1 cellular context compared by ENCODE assay signal in the genomic region with DNA sequence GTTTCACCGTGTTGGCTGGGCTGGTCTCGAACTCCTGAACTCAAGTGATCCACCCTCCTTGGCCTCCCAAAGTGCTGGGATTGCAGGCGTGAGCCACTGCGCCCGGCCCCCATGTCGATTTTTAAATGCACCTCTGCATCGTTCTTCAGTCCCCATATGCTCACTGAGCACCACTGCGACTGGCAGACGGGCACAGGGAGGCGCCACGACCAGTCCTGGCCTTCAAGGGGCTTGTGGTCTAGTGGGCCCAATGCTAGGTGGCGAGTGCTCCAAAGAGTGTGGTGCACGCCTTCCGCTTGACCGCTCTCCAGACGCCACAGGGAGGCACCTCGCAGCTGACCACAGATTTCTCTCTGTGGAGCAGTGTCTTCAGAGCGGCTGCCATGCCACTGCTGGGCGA.
TF ChIP-seq lines count a peak whose summit lies in the region.

No MANE protein-coding gene starts in this region.

TF ChIP-seq in HepG2, 621 proteins besides CTCF, POLR2A, EP300 and RAD21:
- no peak for TF ChIP-seq REPIN1 (CRISPR knock-in tag; IDR thresholded peaks at IDR 0.05; ENCODE audit: borderline replicate concordance, low read depth)
- TF ChIP-seq ZNF883 (CRISPR knock-in tag; IDR thresholded peaks at IDR 0.05; ENCODE audit: not compliant biosample characterization) = peak; percentile 19
- no peak for TF ChIP-seq ZNF232 (CRISPR knock-in tag; IDR thresholded peaks at IDR 0.05; ENCODE audit: borderline replicate concordance)
TF ChIP-seq in HepG2: peak in this region for 1.
